8 cellular contexts compared by ENCODE assay signal in genomic region chr12:96047621-96048211, GRCh38. TPM values are rescaled to one million over a fixed set of nuclear protein-coding genes. Genes with fewer than 3 reads are reported as not detected.
DNase-seq lines count a peak whose midpoint lies in the region; ATAC-seq and TF ChIP-seq lines count a peak whose summit lies in the region.

No MANE protein-coding gene starts in this region.

- H3K4me1 ChIP-seq in lung (ENCODE audit: control insufficient read depth in 2 of 2, insufficient read depth in 2 of 2, low read length in 2 of 2), result peaks cover 2 to 8% of the 10 kb centered on the region in 2 donors
- H3K4me1 ChIP-seq in prostate gland (replicated peaks), result no peaks in the 10 kb centered on the region

- intact Hi-C loops in prostate gland (cut with DNase I), result no loop called here

- no peak for TF ChIP-seq POLR2A in prostate gland (IDR thresholded peaks at IDR 0.05)

- ATAC-seq in GM18909 (IDR thresholded peaks at IDR 0.05; ENCODE audit: poor library complexity, unreplicated experiment), result peak; percentile 85
- ATAC-seq in HG03280 (IDR thresholded peaks at IDR 0.05; ENCODE audit: unreplicated experiment), result peak; percentile 81
- ATAC-seq in lung (ENCODE audit: insufficient read depth, low FRiP score), result peak; percentile 56

- H3K9me3 ChIP-seq in lung (ENCODE audit: control insufficient read depth in 2 of 2, insufficient read depth in 1 of 2, low read length in 1 of 2) (no peaks in the 10 kb centered on the region), prostate gland (no peaks in the 10 kb centered on the region)

- TF ChIP-seq CTCF in C4-2B (conservative IDR thresholded peaks at IDR 0.05), result no peak
- no peak for TF ChIP-seq CTCF in lung (IDR thresholded peaks at IDR 0.05; ENCODE audit: control extremely low read depth, extremely low read depth)
- TF ChIP-seq CTCF in prostate gland (IDR thresholded peaks at IDR 0.05), result no peak

- no peaks in the 10 kb centered on the region for H3K36me3 ChIP-seq in lung (ENCODE audit: control insufficient read depth in 2 of 2, insufficient read depth in 2 of 2, low read length in 2 of 2)
- no peaks in the 10 kb centered on the region for H3K36me3 ChIP-seq in prostate gland

- H3K27ac ChIP-seq in C4-2B, result peak overlapping the region; percentile 51
- peak overlapping the region in 1 of 2 donors; percentile 92 for H3K27ac ChIP-seq in lung (ENCODE audit: low read depth in 1 of 2, low read length in 1 of 2)
- no peak overlapping the region for H3K27ac ChIP-seq in prostate gland

- H3K4me3 ChIP-seq in lung (no peak overlapping the region), prostate gland (no peak overlapping the region)

- no peaks in the 10 kb centered on the region for H3K27me3 ChIP-seq in lung (ENCODE audit: control insufficient read depth, insufficient read depth)
- no peaks in the 10 kb centered on the region for H3K27me3 ChIP-seq in prostate gland (replicated peaks; ENCODE audit: insufficient read depth)

- peak; percentile 33 to 51 for DNase-seq in NCI-H446 (lab: John Stamatoyannopoulos, UW)
- peak; percentile 16 for DNase-seq in astrocyte of the hippocampus (ENCODE audit: low read depth, low spot score)
- DNase-seq in lung (ENCODE audit: low spot score), result peak; percentile 69
- DNase-seq in activated effector memory CD4-positive, alpha-beta T cell treated with Interleukin-2 at 50 U/mL for 16 hours, result no peak
- no peak for DNase-seq in prostate gland (ENCODE audit: low spot score)

- WGBS in lung, 2 donors, result 4 to 30% methylated on average over 3 of the region's 3 CpGs
- WGBS in prostate gland, result 47% methylated on average over 3 of the region's 3 CpGs

RNA-seq across cellular contexts. Expression of gene LTA4H, which starts 12.3 kb away (rescaled TPM):
- total RNA-seq in lung (100 to 1,000 TPM; 168 to 262 TPM), prostate gland (10 to 100 TPM; 50.3 to 67.7 TPM)
- 100 to 1,000 TPM; 145 to 176 TPM for polyA plus RNA-seq in lung

RNA-seq across cellular contexts. Expression of gene HAL, which starts 51.6 kb away (rescaled TPM):
- total RNA-seq in lung, result 1 to 10 TPM; 2.3 to 6.1 TPM
- polyA plus RNA-seq in lung, result 1 to 10 TPM; 1.2 to 7.9 TPM
- under 1 TPM in 1 of 2 donors, not detected in 1; 0.27 TPM for total RNA-seq in prostate gland

Comparison
In these comparisons a context has a peak if more than half of its experiments do, and no peak if none do; other contexts are left out.
1. DNase-seq: peak in NCI-H446 (2 of 2), astrocyte of the hippocampus (single experiment) and lung (single experiment); none in activated effector memory CD4-positive, alpha-beta T cell treated with Interleukin-2 at 50 U/mL for 16 hours (single experiment) and prostate gland (single experiment).
2. Peak in every context shown above with its lines, with median percentiles within 50 percentile points of each other: ATAC-seq.